In genomic region chr20:56418385-56418861, GRCh38 we compare ENCODE assay signal across 1 cellular context.
TF ChIP-seq lines count a peak whose summit lies in the region.

No MANE protein-coding gene starts in this region.

TF ChIP-seq in K562, 482 proteins besides CTCF, POLR2A, EP300 and RAD21 (continued from another document and continues in another):
- TF ChIP-seq UBTF (IDR thresholded peaks at IDR 0.05; ENCODE audit: borderline replicate concordance in 1 of 2, low read depth in 2 of 2, low read length in 2 of 2) = no peak
- no peak for TF ChIP-seq OTX1 (CRISPR knock-in tag; IDR thresholded peaks at IDR 0.05)
- no peak for TF ChIP-seq ESRRB (CRISPR knock-in tag; IDR thresholded peaks at IDR 0.05; ENCODE audit: borderline replicate concordance)
- TF ChIP-seq REST (CRISPR knock-in tag; IDR thresholded peaks at IDR 0.05; ENCODE audit: low read depth) = no peak
- TF ChIP-seq SRSF7 (optimal IDR thresholded peaks at IDR 0.05; ENCODE audit: low read depth, low read length) = no peak
- TF ChIP-seq NFE2 (IDR thresholded peaks at IDR 0.05; ENCODE audit: low read depth) = no peak
- no peak for TF ChIP-seq NR1H2 (CRISPR knock-in tag; IDR thresholded peaks at IDR 0.05)
- no peak for TF ChIP-seq PTTG1 (tag; IDR thresholded peaks at IDR 0.05; ENCODE audit: low read depth)
- TF ChIP-seq CREB5 (CRISPR knock-in tag; IDR thresholded peaks at IDR 0.05) = no peak
- TF ChIP-seq ZNF511 (CRISPR knock-in tag; IDR thresholded peaks at IDR 0.05) = no peak
- no peak for TF ChIP-seq SIN3B (IDR thresholded peaks at IDR 0.05; ENCODE audit: low read depth)
- TF ChIP-seq HNRNPK (IDR thresholded peaks at IDR 0.05; ENCODE audit: low read depth, low read length, poor library complexity, severe bottlenecking) = no peak
- TF ChIP-seq CTCFL (IDR thresholded peaks at IDR 0.05; ENCODE audit: borderline replicate concordance, insufficient read depth, low read depth, low read length, poor library complexity, severe bottlenecking) = no peak
- TF ChIP-seq ZNF512 (tag; IDR thresholded peaks at IDR 0.05) = no peak
- TF ChIP-seq ERF (CRISPR knock-in tag; IDR thresholded peaks at IDR 0.05) = no peak
- TF ChIP-seq KDM1A (IDR thresholded peaks at IDR 0.05) = no peak
- TF ChIP-seq E4F1 (CRISPR knock-in tag; IDR thresholded peaks at IDR 0.05; ENCODE audit: borderline replicate concordance) = no peak
- no peak for TF ChIP-seq ZNF695 (CRISPR knock-in tag; IDR thresholded peaks at IDR 0.05)
- no peak for TF ChIP-seq CCNT2 (IDR thresholded peaks at IDR 0.05; ENCODE audit: borderline replicate concordance, extremely low read depth, insufficient read length, low read depth, low read length)
- no peak for TF ChIP-seq ZHX1 (conservative IDR thresholded peaks at IDR 0.05; ENCODE audit: low read length)
- TF ChIP-seq PBX2 (CRISPR knock-in tag; IDR thresholded peaks at IDR 0.05; ENCODE audit: low read depth) = no peak
- TF ChIP-seq PBX2 (tag; conservative IDR thresholded peaks at IDR 0.05; ENCODE audit: low read depth) = peak; percentile 83
- no peak for TF ChIP-seq VEZF1 (CRISPR knock-in tag; IDR thresholded peaks at IDR 0.05)
- no peak for TF ChIP-seq ZKSCAN8 (CRISPR knock-in tag; IDR thresholded peaks at IDR 0.05)
- TF ChIP-seq CBX2 (IDR thresholded peaks at IDR 0.05; ENCODE audit: insufficient read depth, low read length, poor library complexity, severe bottlenecking) = no peak
- no peak for TF ChIP-seq RBM39 (optimal IDR thresholded peaks at IDR 0.05; ENCODE audit: low read depth, low read length)
- TF ChIP-seq TAL1 (IDR thresholded peaks at IDR 0.05) = no peak
- peak; percentile 71 for TF ChIP-seq PKNOX1 (IDR thresholded peaks at IDR 0.05)
- TF ChIP-seq POLR2B (IDR thresholded peaks at IDR 0.05; ENCODE audit: low read depth, partially characterized antibody) = no peak
- TF ChIP-seq ATF7 (IDR thresholded peaks at IDR 0.05) = no peak
- no peak for TF ChIP-seq SRSF1 (IDR thresholded peaks at IDR 0.05; ENCODE audit: low read depth, low read length)
- TF ChIP-seq FOSL1 (tag; conservative IDR thresholded peaks at IDR 0.05) = no peak
- no peak for TF ChIP-seq PHB (CRISPR knock-in tag; IDR thresholded peaks at IDR 0.05)
- no peak for TF ChIP-seq ZSCAN32 (CRISPR knock-in tag; IDR thresholded peaks at IDR 0.05)
- TF ChIP-seq CEBPG (CRISPR knock-in tag; IDR thresholded peaks at IDR 0.05) = no peak
- no peak for TF ChIP-seq CEBPG (tag; conservative IDR thresholded peaks at IDR 0.05 in 1 of 2, IDR thresholded peaks at IDR 0.05 in 1 of 2)
- no peak for TF ChIP-seq ZNF764 (CRISPR knock-in tag; IDR thresholded peaks at IDR 0.05; ENCODE audit: low read depth)
